In genomic region chr5:68456756-68457217, GRCh38 we compare ENCODE assay signal across 10 cellular contexts.
DNase-seq lines count a peak whose midpoint lies in the region; ATAC-seq and TF ChIP-seq lines count a peak whose summit lies in the region.
"Had no signal": no experiment of that assay in that cellular context is flagged by ENCODE, and none has a peak within 500 bp of the region (broad histone marks: within the 10 kb centered on the region; RNA-seq: fewer than 3 reads in every experiment).

No MANE protein-coding gene starts in this region.

- no peaks in the 10 kb centered on the region for H3K27me3 ChIP-seq in body of pancreas

- no peaks in the 10 kb centered on the region for H3K9me3 ChIP-seq in body of pancreas

- TF ChIP-seq POLR2A in body of pancreas (IDR thresholded peaks at IDR 0.05), result no peak
- no peak for TF ChIP-seq POLR2A in lower leg skin (IDR thresholded peaks at IDR 0.05)

- H3K4me1 ChIP-seq in body of pancreas, result peaks cover 48% of the 10 kb centered on the region

- peak; percentile 99 for ATAC-seq in body of pancreas
- ATAC-seq in left lobe of liver, result peak; percentile 84
- ATAC-seq in GM18498 (IDR thresholded peaks at IDR 0.05; ENCODE audit: unreplicated experiment), result no peak
- no peak for ATAC-seq in GM18519 (IDR thresholded peaks at IDR 0.05; ENCODE audit: low FRiP score, unreplicated experiment)

- DNase-seq in AG10803 (ENCODE audit: low read depth), result peak; percentile 49
- DNase-seq in HK-2 (ENCODE audit: unreplicated experiment), result peak; percentile 27
- DNase-seq in body of pancreas, result peak; percentile 83 to 92 (median 86)
- DNase-seq in left lobe of liver (ENCODE audit: low spot score), result no peak
- no peak for DNase-seq in NCI-H345 (lab: John Stamatoyannopoulos, UW)
- DNase-seq in lower leg skin (ENCODE audit: low spot score in 2 of 2), result no peak
- DNase-seq: activated T-cell treated with anti-CD3 and anti-CD28 coated beads, Interleukin-2, amount 50 U/mL, for 72 hours; hypothalamus had no signal

- intact Hi-C loops in body of pancreas (cut with DNase I) (no loop called here), lower leg skin (cut with DNase I; ENCODE audit: low total_unique reads) (loop anchor here (5.0 to 10.0 kb wide), 2 partner anchors 172 to 371 kb away; no protein-coding TSS in a partner anchor)

- no peaks in the 10 kb centered on the region for H3K36me3 ChIP-seq in body of pancreas (replicated peaks in 1 of 2; ENCODE audit: insufficient read depth in 1 of 2, low read depth in 2 of 2)

- no peak overlapping the region for H3K4me3 ChIP-seq in AG10803 (ENCODE audit: low read length)
- H3K4me3 ChIP-seq in body of pancreas, result no peak overlapping the region
- no peak overlapping the region for H3K4me3 ChIP-seq in lower leg skin (ENCODE audit: low read depth, poor library complexity, severe bottlenecking)

- H3K27ac ChIP-seq in body of pancreas, result peak overlapping the region; percentile 8 to 72 (median 63)

- TF ChIP-seq CTCF in AG10803 (conservative IDR thresholded peaks at IDR 0.05; ENCODE audit: low read length), result no peak
- no peak for TF ChIP-seq CTCF in body of pancreas (IDR thresholded peaks at IDR 0.05)
- TF ChIP-seq CTCF in lower leg skin (IDR thresholded peaks at IDR 0.05), result no peak

- WGBS in body of pancreas, 2 donors, result 13 to 17% methylated on average over 4 of the region's 4 CpGs
- 39 to 41% methylated on average over 4 of the region's 4 CpGs for WGBS in lower leg skin, 2 donors

Comparison
In these comparisons a context has a peak if more than half of its experiments do, and no peak if none do; other contexts are left out.
1. DNase-seq: peak in AG10803 (single experiment), HK-2 (single experiment) and body of pancreas (4 of 4); none in left lobe of liver (single experiment), NCI-H345 (single experiment) and lower leg skin (0 of 2).
2. ATAC-seq: peak in body of pancreas (single experiment) and left lobe of liver (single experiment); none in GM18498 (single experiment) and GM18519 (single experiment).